1 cellular context compared by ENCODE assay signal in genomic region chr1:101365186-101365585, GRCh38.
TF ChIP-seq lines count a peak whose summit lies in the region.

No MANE protein-coding gene starts in this region.

TF ChIP-seq in GM12878, 131 proteins besides CTCF, POLR2A, EP300 and RAD21 (continued from another document):
- TF ChIP-seq MLLT1 (IDR thresholded peaks at IDR 0.05) (no peak), NFIC (IDR thresholded peaks at IDR 0.05; ENCODE audit: low read depth, low read length) (0 out of 2 replicates have a peak, but pooled peaks have one; percentile 12)
